ENCODE assay signal across 11 cellular contexts in genomic region chr3:136957751-136958288, GRCh38. TPM values are rescaled to one million over a fixed set of nuclear protein-coding genes. Genes with fewer than 3 reads are reported as not detected.
DNase-seq lines count a peak whose midpoint lies in the region; ATAC-seq, FAIRE-seq and TF ChIP-seq lines count a peak whose summit lies in the region.
"Had no signal": no experiment of that assay in that cellular context is flagged by ENCODE, and none has a peak within 500 bp of the region (broad histone marks: within the 10 kb centered on the region; RNA-seq: fewer than 3 reads in every experiment).

TSS of gene IL20RB (plus strand) at chr3:136957983. CDS start at chr3:136958114, 131 bp downstream.

- WGBS in HepG2 (ENCODE audit: low lambda C conversion rate) = 98% methylated on average over 7 of the region's 7 CpGs

- no peak within 1 kb of the TSS for H3K9ac ChIP-seq in HepG2 (ENCODE audit: insufficient read depth, low read depth, low read length)

- no peak within 1 kb of the TSS for H3K4me2 ChIP-seq in HepG2 (ENCODE audit: low read depth, low read length)

- CTCF ChIA-PET in HepG2 (lab: Yijun Ruan, JAX; ENCODE audit: low intra/inter-chr PET ratio, low total read pairs) = no interaction called here

- FAIRE-seq in HepG2 (lab: Jason Lieb, UNC) = no peak

- in situ Hi-C loops in HepG2 (cut with HindIII; ENCODE audit: extremely low pct_ligation_motif_present, low pct_unique_long_range_greater_than_20kb) = no loop called here

- H3K4me3 ChIP-seq in choroid plexus epithelial cell (ENCODE audit: low read depth, low read length) (no peak within 1 kb of the TSS), HepG2 (replicated peaks in 1 of 3; ENCODE audit: insufficient read depth in 1 of 3, low read depth in 2 of 3, low read length in 3 of 3) (no peak within 1 kb of the TSS)
- H3K4me3 ChIP-seq: prostate gland had no signal

- H3K27ac ChIP-seq in HepG2 (ENCODE audit: extremely low read length, insufficient read depth, low read length) = peak within 1 kb of the TSS; percentile 41
- H3K27ac ChIP-seq: prostate gland had no signal

- no peak for TF ChIP-seq POLR2A in HepG2 (IDR thresholded peaks at IDR 0.05; ENCODE audit: insufficient read depth in 1 of 2, low read depth in 2 of 2, low read length in 2 of 2)

- peaks cover 45% of the 10 kb centered on the region for H3K4me1 ChIP-seq in HepG2 (ENCODE audit: insufficient read depth, low read length)
- H3K4me1 ChIP-seq: prostate gland had no signal

- ATAC-seq in HepG2 = no peak

- TF ChIP-seq RAD21 in HepG2 (CRISPR knock-in tag; IDR thresholded peaks at IDR 0.05) = no peak

- no peaks in the 10 kb centered on the region for H4K20me1 ChIP-seq in HepG2 (ENCODE audit: insufficient read depth, low read length)

- POLR2A ChIA-PET in HepG2 (lab: Yijun Ruan, JAX) = no interaction called here

- DNase-seq in AG20443 (ENCODE audit: low spot score) = peak; percentile 84
- peak; percentile 32 for DNase-seq in HT1080 (ENCODE audit: low read depth)
- DNase-seq in choroid plexus epithelial cell (ENCODE audit: low read depth) = peak; percentile 67
- DNase-seq in HepG2 (ENCODE audit: low spot score) = no peak
- DNase-seq in activated CD4-positive, alpha-beta T cell treated with anti-CD3 and anti-CD28 coated beads for 48 hours = no peak
- no peak for DNase-seq in stimulated activated naive CD4-positive, alpha-beta T cell (lab: John Stamatoyannopoulos, UW)
- no peak for DNase-seq in NCI-H1694 (lab: John Stamatoyannopoulos, UW)
- DNase-seq in NCI-H1092 (lab: John Stamatoyannopoulos, UW) = no peak
- DNase-seq: NCI-H2029 treated with DMSO at 0.1 percent for 48 hours, T-helper 9 cell had no signal

- no peaks in the 10 kb centered on the region for H3K27me3 ChIP-seq in HepG2 (ENCODE audit: control insufficient read depth in 1 of 2, insufficient read depth in 2 of 2, low read length in 2 of 2)

- no peaks in the 10 kb centered on the region for H3K9me3 ChIP-seq in HepG2 (ENCODE audit: low read length)
- H3K9me3 ChIP-seq: prostate gland had no signal

- H3K36me3 ChIP-seq in HepG2 (replicated peaks in 1 of 2; ENCODE audit: control insufficient read depth in 1 of 2, insufficient read depth in 2 of 2, low read length in 2 of 2) = no peaks in the 10 kb centered on the region
- H3K36me3 ChIP-seq: prostate gland had no signal

- intact Hi-C loops in HepG2 (cut with micrococcal nuclease; ENCODE audit: unreplicated experiment) = no loop called here

- H3K79me2 ChIP-seq in HepG2 (ENCODE audit: insufficient read depth, low read length) = no peaks in the 10 kb centered on the region

- TF ChIP-seq EP300 in HepG2 (IDR thresholded peaks at IDR 0.05; ENCODE audit: low read depth in 2 of 2, low read length in 2 of 2) (no peak), HepG2 (CRISPR knock-in tag; IDR thresholded peaks at IDR 0.05; ENCODE audit: borderline replicate concordance) (no peak)

- H2AFZ ChIP-seq in HepG2 (ENCODE audit: low read length) = no peak within 1 kb of the TSS

- BruUV-seq in HepG2 (replicated peaks; lab: Mats Ljungman, UMichigan) = no TSS peak

- TF ChIP-seq CTCF in choroid plexus epithelial cell (conservative IDR thresholded peaks at IDR 0.05; ENCODE audit: low read depth, low read length) = no peak
- TF ChIP-seq CTCF in HepG2 (CRISPR knock-in tag; IDR thresholded peaks at IDR 0.05) = no peak

TF ChIP-seq in HepG2, 621 proteins besides CTCF, POLR2A, EP300 and RAD21:
- no peak for TF ChIP-seq ISX (CRISPR knock-in tag; conservative IDR thresholded peaks at IDR 0.05)
- no peak for TF ChIP-seq FOSL1 (CRISPR knock-in tag; IDR thresholded peaks at IDR 0.05; ENCODE audit: borderline replicate concordance)

RNA-seq across cellular contexts. Expression of gene IL20RB, which starts in this region (rescaled TPM):
- 1.1 TPM in 2 replicates for total RNA-seq in HT1080 (2014; rRNA removed; shearing (Covaris generic))
- 1.3 and 1.6 TPM in 2 replicates for polyA plus RNA-seq in HT1080 (2015; cell fraction: cytosol; rRNA removed)
- 3.5 and 4.1 TPM in 2 replicates for polyA plus RNA-seq in HT1080 (2015; cell fraction: nucleus; rRNA removed)
- 0.22 and 0.34 TPM in 2 replicates for total RNA-seq in HepG2 (2016; rRNA removed; fragmentation: Illumina TruSeq; extraction: Trizol)
- total RNA-seq in HepG2 (2016; cell fraction: cytosol; rRNA removed; fragmentation: Illumina TruSeq; extraction: Trizol; ENCODE audit: low read depth) = 0.53 and 0.91 TPM in 2 replicates
- total RNA-seq in HepG2 (2016; cell fraction: insoluble cytoplasmic fraction; rRNA removed; fragmentation: Illumina TruSeq; extraction: Trizol) = 0.42 and 0.48 TPM in 2 replicates
- 0.37 and 0.45 TPM in 2 replicates for total RNA-seq in HepG2 (2016; cell fraction: membrane; rRNA removed; fragmentation: Illumina TruSeq; extraction: Trizol)
- 0.68 and 1.5 TPM in 2 replicates for total RNA-seq in HepG2 (2016; cell fraction: nucleus; rRNA removed; fragmentation: Illumina TruSeq; extraction: Trizol)
- polyA plus RNA-seq in HepG2 (2011; rRNA removed) = 0.32 and 0.37 TPM in 2 replicates
- 0.22 and 0.24 TPM in 2 replicates for polyA plus RNA-seq in HepG2 (2011; cell fraction: cytosol; rRNA removed)
- 0.63 and 0.69 TPM in 2 replicates for polyA plus RNA-seq in HepG2 (2011; cell fraction: nucleus; rRNA removed)
- 0.17 and 0.27 TPM in 2 replicates for polyA plus RNA-seq in HepG2 (2012)
- polyA plus RNA-seq in HepG2 (2016; cell fraction: cytosol; fragmentation: Illumina TruSeq; extraction: Trizol; ENCODE audit: low read depth) = 0.06 TPM in 1 of 2 replicates, not detected in the other
- 0.34 and 0.61 TPM in 2 replicates for polyA plus RNA-seq in HepG2 (2016; cell fraction: insoluble cytoplasmic fraction; fragmentation: Illumina TruSeq; extraction: Trizol; ENCODE audit: low read depth)
- polyA plus RNA-seq in HepG2 (2016; cell fraction: membrane; fragmentation: Illumina TruSeq; extraction: Trizol; ENCODE audit: low read depth) = 0.15 and 0.18 TPM in 2 replicates
- polyA plus RNA-seq in HepG2 (2016; cell fraction: nucleus; fragmentation: Illumina TruSeq; extraction: Trizol; ENCODE audit: insufficient read depth, low read depth) = 1.2 and 1.8 TPM in 2 replicates
- polyA minus RNA-seq in HepG2 (2011; rRNA and poly(A)+ RNA removed; ENCODE audit: low replicate concordance) = 2.0 and 67.6 TPM in 2 replicates
- polyA minus RNA-seq in HepG2 (2011; cell fraction: cytosol; rRNA and poly(A)+ RNA removed) = 0.40 and 0.62 TPM in 2 replicates
- 3.1 and 4.8 TPM in 2 replicates for polyA minus RNA-seq in HepG2 (2011; cell fraction: nucleus; rRNA and poly(A)+ RNA removed)

Comparison
In these comparisons a context has a peak if more than half of its experiments do, and no peak if none do; other contexts are left out.
1. DNase-seq: peak in AG20443 (single experiment), HT1080 (single experiment) and choroid plexus epithelial cell (single experiment); none in HepG2 (single experiment), activated CD4-positive, alpha-beta T cell treated with anti-CD3 and anti-CD28 coated beads for 48 hours (single experiment), stimulated activated naive CD4-positive, alpha-beta T cell (0 of 6), NCI-H1694 (single experiment) and NCI-H1092 (single experiment).